Comparison of ENCODE assay signal across 9 cellular contexts in the genomic region with DNA sequence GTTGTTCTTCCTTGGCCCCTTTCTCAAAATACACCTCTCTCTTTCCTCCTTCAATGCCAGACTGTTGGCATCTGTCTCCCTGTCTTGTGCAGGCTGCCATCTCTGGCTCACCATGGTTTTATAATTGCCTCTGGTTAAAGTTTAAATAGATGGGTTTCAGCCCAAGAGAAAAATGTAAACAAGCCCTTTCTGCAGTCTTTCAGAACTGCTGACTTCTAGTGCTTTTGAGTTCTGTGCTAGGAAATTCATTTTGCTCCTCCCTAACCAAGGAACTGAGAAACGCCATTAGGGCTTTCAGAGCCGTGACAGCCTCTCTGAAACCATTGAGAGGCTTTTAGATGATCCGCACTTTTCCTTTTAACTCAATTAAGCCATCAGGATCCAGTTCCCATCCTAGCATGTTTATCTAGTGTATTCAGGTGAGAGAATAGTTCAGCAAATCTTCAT.
A peak's percentile ranks its signal among the peaks of the same experiment; 100 is the strongest.
DNase-seq lines count a peak whose midpoint lies in the region; ATAC-seq and TF ChIP-seq lines count a peak whose summit lies in the region.
"Had no signal": no experiment of that assay in that cellular context is flagged by ENCODE, and none has a peak within 500 bp of the region (broad histone marks: within the 10 kb centered on the region; RNA-seq: fewer than 3 reads in every experiment).

No MANE protein-coding gene starts in this region.

- no peak for TF ChIP-seq RAD21 in neural cell (conservative IDR thresholded peaks at IDR 0.05)

- peak overlapping the region; percentile 70 for H3K27ac ChIP-seq in colonic mucosa
- peak overlapping the region; percentile 59 for H3K27ac ChIP-seq in neural cell (ENCODE audit: low read length)

- H3K4me1 ChIP-seq in colonic mucosa = peaks cover 6% of the 10 kb centered on the region

- H3F3A ChIP-seq in neural cell (ENCODE audit: insufficient read depth, low read length, poor library complexity, severe bottlenecking) = no peaks in the 10 kb centered on the region

- no peaks in the 10 kb centered on the region for H3K36me3 ChIP-seq in colonic mucosa
- H3K36me3 ChIP-seq in neural cell (ENCODE audit: insufficient read depth, low read length) = no peaks in the 10 kb centered on the region

- H3K9me3 ChIP-seq in colonic mucosa (no peaks in the 10 kb centered on the region), neural cell (ENCODE audit: low read length) (no peaks in the 10 kb centered on the region)

- DNase-seq in DMS53 treated with DMSO at 0.1 percent for 48 hours (lab: John Stamatoyannopoulos, UW; ENCODE audit: unreplicated experiment) = peak; percentile 51
- peak; percentile 39 for DNase-seq in HK-2 (ENCODE audit: unreplicated experiment)
- DNase-seq in colonic mucosa = peak; percentile 47
- no peak for DNase-seq in activated T-cell treated with anti-CD3 and anti-CD28 coated beads for 4 hours
- DNase-seq: KBM-7 had no signal

- intact Hi-C loops in colonic mucosa (cut with DNase I) = no loop called here

- no peaks in the 10 kb centered on the region for H3K9me2 ChIP-seq in neural cell (ENCODE audit: insufficient read depth, low read length)

- no peak overlapping the region for H2AFZ ChIP-seq in neural cell (ENCODE audit: low read depth, low read length)

- H3K9ac ChIP-seq in colonic mucosa (ENCODE audit: low read depth in 2 of 2, low read length in 2 of 2) (peak overlapping the region in 1 of 2 donors; percentile 57), neural cell (ENCODE audit: low read length) (peak overlapping the region; percentile 7)

- H3K4me3 ChIP-seq in colonic mucosa = no peak overlapping the region
- no peak overlapping the region for H3K4me3 ChIP-seq in neural cell (ENCODE audit: low read length)

- peak; percentile 58 for TF ChIP-seq EP300 in neural cell (conservative IDR thresholded peaks at IDR 0.05; ENCODE audit: poor library complexity, severe bottlenecking)

- no peaks in the 10 kb centered on the region for H3K27me3 ChIP-seq in colonic mucosa
- no peaks in the 10 kb centered on the region for H3K27me3 ChIP-seq in neural cell (ENCODE audit: insufficient read depth, low read depth, low read length)

- TF ChIP-seq CTCF in colonic mucosa (IDR thresholded peaks at IDR 0.05) (no peak), neural cell (IDR thresholded peaks at IDR 0.05; ENCODE audit: poor library complexity, severe bottlenecking) (no peak)

- H3K79me2 ChIP-seq in neural cell (replicated peaks; ENCODE audit: insufficient read depth, low read length) = no peaks in the 10 kb centered on the region

- ATAC-seq in GM18519 (IDR thresholded peaks at IDR 0.05; ENCODE audit: low FRiP score, unreplicated experiment) = no peak
- no peak for ATAC-seq in HG03139 (IDR thresholded peaks at IDR 0.05; ENCODE audit: unreplicated experiment)
- ATAC-seq in HG03571 (IDR thresholded peaks at IDR 0.05; ENCODE audit: unreplicated experiment) = no peak

- H4K20me1 ChIP-seq in neural cell (ENCODE audit: insufficient read depth) = no peaks in the 10 kb centered on the region

- no peak overlapping the region for H3K4me2 ChIP-seq in neural cell (ENCODE audit: low read length)

TF ChIP-seq in neural cell, 6 proteins besides CTCF, POLR2A, EP300 and RAD21:
- peak; percentile 73 for TF ChIP-seq POLR2AphosphoS5 (IDR thresholded peaks at IDR 0.05)
- no peak for TF ChIP-seq MXI1 (conservative IDR thresholded peaks at IDR 0.05; ENCODE audit: poor library complexity, severe bottlenecking)
- TF ChIP-seq, protein P1, sequence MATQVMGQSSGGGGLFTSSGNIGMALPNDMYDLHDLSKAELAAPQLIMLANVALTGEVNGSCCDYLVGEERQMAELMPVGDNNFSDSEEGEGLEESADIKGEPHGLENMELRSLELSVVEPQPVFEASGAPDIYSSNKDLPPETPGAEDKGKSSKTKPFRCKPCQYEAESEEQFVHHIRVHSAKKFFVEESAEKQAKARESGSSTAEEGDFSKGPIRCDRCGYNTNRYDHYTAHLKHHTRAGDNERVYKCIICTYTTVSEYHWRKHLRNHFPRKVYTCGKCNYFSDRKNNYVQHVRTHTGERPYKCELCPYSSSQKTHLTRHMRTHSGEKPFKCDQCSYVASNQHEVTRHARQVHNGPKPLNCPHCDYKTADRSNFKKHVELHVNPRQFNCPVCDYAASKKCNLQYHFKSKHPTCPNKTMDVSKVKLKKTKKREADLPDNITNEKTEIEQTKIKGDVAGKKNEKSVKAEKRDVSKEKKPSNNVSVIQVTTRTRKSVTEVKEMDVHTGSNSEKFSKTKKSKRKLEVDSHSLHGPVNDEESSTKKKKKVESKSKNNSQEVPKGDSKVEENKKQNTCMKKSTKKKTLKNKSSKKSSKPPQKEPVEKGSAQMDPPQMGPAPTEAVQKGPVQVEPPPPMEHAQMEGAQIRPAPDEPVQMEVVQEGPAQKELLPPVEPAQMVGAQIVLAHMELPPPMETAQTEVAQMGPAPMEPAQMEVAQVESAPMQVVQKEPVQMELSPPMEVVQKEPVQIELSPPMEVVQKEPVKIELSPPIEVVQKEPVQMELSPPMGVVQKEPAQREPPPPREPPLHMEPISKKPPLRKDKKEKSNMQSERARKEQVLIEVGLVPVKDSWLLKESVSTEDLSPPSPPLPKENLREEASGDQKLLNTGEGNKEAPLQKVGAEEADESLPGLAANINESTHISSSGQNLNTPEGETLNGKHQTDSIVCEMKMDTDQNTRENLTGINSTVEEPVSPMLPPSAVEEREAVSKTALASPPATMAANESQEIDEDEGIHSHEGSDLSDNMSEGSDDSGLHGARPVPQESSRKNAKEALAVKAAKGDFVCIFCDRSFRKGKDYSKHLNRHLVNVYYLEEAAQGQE (IDR thresholded peaks at IDR 0.05; ENCODE audit: borderline replicate concordance) = peak; percentile 94
- TF ChIP-seq TAF1 (IDR thresholded peaks at IDR 0.05; ENCODE audit: low read depth) = no peak
- TF ChIP-seq EZH2 (IDR thresholded peaks at IDR 0.05; ENCODE audit: borderline replicate concordance, insufficient read depth, low read length, poor library complexity, severe bottlenecking) = no peak
- TF ChIP-seq SMC3 (conservative IDR thresholded peaks at IDR 0.05; ENCODE audit: poor library complexity) = no peak
